ENCODE assay signal across 2 cellular contexts in the genomic region with DNA sequence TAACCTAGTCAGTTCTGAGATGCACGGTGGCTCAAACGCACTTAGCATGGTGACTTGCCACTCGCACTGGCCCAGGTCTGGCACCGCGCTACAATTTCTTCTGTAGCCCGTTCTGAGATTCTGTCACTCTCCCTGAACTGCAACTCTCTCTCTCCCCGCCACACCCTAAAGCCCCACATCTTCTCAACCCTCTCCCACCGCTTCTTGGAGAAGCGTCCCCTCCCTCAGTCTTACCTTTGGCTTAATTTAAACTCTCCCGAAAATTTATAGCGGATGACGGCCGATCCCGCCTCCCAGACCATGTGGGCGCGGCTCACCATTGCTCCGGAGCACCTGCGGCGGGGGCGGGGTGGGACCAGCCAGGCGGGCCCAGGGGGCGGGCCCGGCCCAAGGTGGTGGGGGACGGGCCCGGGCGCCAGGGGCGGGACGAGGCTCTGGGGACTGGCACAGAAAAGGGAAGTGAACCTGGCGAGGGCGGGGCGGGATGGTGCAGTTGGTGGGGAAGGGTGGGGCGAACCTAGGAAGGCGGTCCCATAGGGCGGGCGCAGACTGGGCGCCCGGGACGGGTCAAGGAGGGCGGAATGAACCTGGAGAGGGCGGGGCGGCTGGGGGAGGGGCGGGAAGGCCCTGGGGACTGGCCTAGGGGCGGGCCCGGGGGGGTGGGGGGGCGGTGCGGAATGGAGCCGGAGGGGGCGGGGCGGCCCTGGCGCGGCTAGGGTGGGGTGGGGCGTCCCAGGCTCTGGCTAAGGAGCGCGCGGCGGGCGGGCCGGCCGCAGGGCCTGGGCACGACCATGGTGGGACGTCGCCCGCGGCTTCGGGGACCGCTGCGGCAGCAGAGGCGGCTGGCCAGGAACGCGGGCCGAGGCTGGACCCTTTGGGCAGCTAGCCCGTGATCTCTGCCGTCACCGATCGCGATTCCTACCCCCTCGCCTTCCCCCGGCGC.
TF ChIP-seq lines count a peak whose summit lies in the region.

Gene MAP3K21, plus strand, starts transcription at position 730 of the 943 bp plus-strand sequence. CDS start 305 bp downstream, outside the sequence.

TF ChIP-seq in liver, 16 proteins besides CTCF, POLR2A, EP300 and RAD21:
- TF ChIP-seq JUND (IDR thresholded peaks at IDR 0.05) (no peak), HNF4A (conservative IDR thresholded peaks at IDR 0.05) (peak; percentile 15 to 31), SP1 (IDR thresholded peaks at IDR 0.05) (peak; percentile 33), MAX (IDR thresholded peaks at IDR 0.05) (no peak), RXRA (IDR thresholded peaks at IDR 0.05) (peak; percentile 8 to 10), ATF3 (IDR thresholded peaks at IDR 0.05) (no peak)

TF ChIP-seq in HepG2, 621 proteins besides CTCF, POLR2A, EP300 and RAD21:
- no peak for TF ChIP-seq ZNF660 (CRISPR knock-in tag; IDR thresholded peaks at IDR 0.05; ENCODE audit: borderline replicate concordance, low read depth)
- TF ChIP-seq MED8 (CRISPR knock-in tag; IDR thresholded peaks at IDR 0.05; ENCODE audit: insufficient replicate concordance), result no peak
- TF ChIP-seq NRL (CRISPR knock-in tag; IDR thresholded peaks at IDR 0.05; ENCODE audit: borderline replicate concordance), result no peak
- no peak for TF ChIP-seq TFDP2 (CRISPR knock-in tag; IDR thresholded peaks at IDR 0.05)
- TF ChIP-seq NBN (conservative IDR thresholded peaks at IDR 0.05), result no peak
- TF ChIP-seq TBL1XR1 (IDR thresholded peaks at IDR 0.05; ENCODE audit: borderline replicate concordance, low read length, partially characterized antibody), result no peak
- TF ChIP-seq, protein P1, sequence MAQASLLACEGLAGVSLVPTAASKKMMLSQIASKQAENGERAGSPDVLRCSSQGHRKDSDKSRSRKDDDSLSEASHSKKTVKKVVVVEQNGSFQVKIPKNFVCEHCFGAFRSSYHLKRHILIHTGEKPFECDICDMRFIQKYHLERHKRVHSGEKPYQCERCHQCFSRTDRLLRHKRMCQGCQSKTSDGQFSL (CRISPR knock-in tag; IDR thresholded peaks at IDR 0.05), result no peak
- no peak for TF ChIP-seq HNRNPUL1 (IDR thresholded peaks at IDR 0.05; ENCODE audit: low read depth, low read length)
- TF ChIP-seq, protein P2, sequence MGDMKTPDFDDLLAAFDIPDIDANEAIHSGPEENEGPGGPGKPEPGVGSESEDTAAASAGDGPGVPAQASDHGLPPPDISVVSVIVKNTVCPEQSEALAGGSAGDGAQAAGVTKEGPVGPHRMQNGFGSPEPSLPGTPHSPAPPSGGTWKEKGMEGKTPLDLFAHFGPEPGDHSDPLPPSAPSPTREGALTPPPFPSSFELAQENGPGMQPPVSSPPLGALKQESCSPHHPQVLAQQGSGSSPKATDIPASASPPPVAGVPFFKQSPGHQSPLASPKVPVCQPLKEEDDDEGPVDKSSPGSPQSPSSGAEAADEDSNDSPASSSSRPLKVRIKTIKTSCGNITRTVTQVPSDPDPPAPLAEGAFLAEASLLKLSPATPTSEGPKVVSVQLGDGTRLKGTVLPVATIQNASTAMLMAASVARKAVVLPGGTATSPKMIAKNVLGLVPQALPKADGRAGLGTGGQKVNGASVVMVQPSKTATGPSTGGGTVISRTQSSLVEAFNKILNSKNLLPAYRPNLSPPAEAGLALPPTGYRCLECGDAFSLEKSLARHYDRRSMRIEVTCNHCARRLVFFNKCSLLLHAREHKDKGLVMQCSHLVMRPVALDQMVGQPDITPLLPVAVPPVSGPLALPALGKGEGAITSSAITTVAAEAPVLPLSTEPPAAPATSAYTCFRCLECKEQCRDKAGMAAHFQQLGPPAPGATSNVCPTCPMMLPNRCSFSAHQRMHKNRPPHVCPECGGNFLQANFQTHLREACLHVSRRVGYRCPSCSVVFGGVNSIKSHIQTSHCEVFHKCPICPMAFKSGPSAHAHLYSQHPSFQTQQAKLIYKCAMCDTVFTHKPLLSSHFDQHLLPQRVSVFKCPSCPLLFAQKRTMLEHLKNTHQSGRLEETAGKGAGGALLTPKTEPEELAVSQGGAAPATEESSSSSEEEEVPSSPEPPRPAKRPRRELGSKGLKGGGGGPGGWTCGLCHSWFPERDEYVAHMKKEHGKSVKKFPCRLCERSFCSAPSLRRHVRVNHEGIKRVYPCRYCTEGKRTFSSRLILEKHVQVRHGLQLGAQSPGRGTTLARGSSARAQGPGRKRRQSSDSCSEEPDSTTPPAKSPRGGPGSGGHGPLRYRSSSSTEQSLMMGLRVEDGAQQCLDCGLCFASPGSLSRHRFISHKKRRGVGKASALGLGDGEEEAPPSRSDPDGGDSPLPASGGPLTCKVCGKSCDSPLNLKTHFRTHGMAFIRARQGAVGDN (CRISPR knock-in tag; IDR thresholded peaks at IDR 0.05), result no peak
- TF ChIP-seq, protein P3, sequence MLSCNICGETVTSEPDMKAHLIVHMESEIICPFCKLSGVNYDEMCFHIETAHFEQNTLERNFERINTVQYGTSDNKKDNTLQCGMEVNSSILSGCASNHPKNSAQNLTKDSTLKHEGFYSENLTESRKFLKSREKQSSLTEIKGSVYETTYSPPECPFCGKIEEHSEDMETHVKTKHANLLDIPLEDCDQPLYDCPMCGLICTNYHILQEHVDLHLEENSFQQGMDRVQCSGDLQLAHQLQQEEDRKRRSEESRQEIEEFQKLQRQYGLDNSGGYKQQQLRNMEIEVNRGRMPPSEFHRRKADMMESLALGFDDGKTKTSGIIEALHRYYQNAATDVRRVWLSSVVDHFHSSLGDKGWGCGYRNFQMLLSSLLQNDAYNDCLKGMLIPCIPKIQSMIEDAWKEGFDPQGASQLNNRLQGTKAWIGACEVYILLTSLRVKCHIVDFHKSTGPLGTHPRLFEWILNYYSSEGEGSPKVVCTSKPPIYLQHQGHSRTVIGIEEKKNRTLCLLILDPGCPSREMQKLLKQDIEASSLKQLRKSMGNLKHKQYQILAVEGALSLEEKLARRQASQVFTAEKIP (CRISPR knock-in tag; IDR thresholded peaks at IDR 0.05; ENCODE audit: borderline replicate concordance), result no peak
- TF ChIP-seq JUND (CRISPR knock-in tag; IDR thresholded peaks at IDR 0.05), result no peak
- TF ChIP-seq ZSCAN29 (CRISPR knock-in tag; conservative IDR thresholded peaks at IDR 0.05), result no peak
- no peak for TF ChIP-seq ZNF44 (CRISPR knock-in tag; IDR thresholded peaks at IDR 0.05)
TF ChIP-seq in HepG2: peak in this region for 0.
